ENCODE assay signal across 12 cellular contexts in the genomic region with DNA sequence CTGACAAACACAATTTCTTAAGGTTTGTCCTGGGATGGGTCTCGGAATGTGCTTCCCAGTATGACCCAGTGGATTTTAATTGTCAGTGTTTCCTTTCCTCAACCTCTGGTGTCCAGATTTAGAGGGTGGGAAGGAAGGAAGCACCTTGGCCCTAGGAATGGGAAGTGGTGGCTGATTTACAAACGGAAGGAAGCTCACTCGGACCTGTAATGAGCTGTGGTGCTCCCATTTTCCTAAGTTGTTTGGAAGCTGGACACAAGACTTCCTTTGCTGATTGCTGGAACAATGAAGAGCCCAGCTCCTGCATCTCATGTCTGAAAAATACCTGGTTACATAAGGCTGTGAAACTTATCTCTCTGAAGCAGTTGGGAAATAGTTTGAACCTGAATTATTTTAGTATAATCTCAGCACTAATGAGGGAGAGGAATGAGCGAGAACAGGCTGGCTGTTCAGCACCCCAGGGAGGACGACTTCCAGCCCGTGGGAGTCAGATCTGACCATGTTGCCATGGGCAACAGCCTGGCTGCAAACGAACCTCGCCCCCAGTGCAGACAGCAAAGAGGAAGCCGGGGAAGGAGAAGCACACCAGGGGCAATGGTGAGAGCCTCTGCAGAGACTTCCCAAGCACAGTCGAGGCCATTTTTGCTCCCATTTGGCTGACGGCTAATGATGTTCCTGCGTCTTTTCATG.
DNase-seq lines count a peak whose midpoint lies in the region; ATAC-seq and TF ChIP-seq lines count a peak whose summit lies in the region.
"Had no signal": no experiment of that assay in that cellular context is flagged by ENCODE, and none has a peak within 500 bp of the region (broad histone marks: within the 10 kb centered on the region; RNA-seq: fewer than 3 reads in every experiment).

No MANE protein-coding gene starts in this region.

- intact Hi-C loops in Right ventricle myocardium inferior (cut with DNase I) (no loop called here), cardiac septum (cut with DNase I) (no loop called here), left lung (cut with DNase I) (no loop called here), upper lobe of right lung (cut with DNase I) (no loop called here)

- DNase-seq in Right ventricle myocardium inferior (ENCODE audit: missing footprints) (no peak), cardiac septum (ENCODE audit: low spot score) (no peak), endothelial cell (ENCODE audit: low spot score) (peak; percentile 71), left lung (no peak), upper lobe of right lung (no peak), NCI-H446 (lab: John Stamatoyannopoulos, UW) (no peak), GM19240 (ENCODE audit: insufficient read length, low spot score) (no peak)
- DNase-seq: AML-193, IMR-90, NCI-H510A treated with DMSO at 0.1 percent for 48 hours had no signal

- H3K9me3 ChIP-seq in left lung (no peaks in the 10 kb centered on the region), upper lobe of right lung (no peaks in the 10 kb centered on the region)

- H3K4me1 Mint-ChIP-seq in endothelial cell (ENCODE audit: unreplicated experiment): peaks cover 62% of the 10 kb centered on the region

- H3K36me3 ChIP-seq in left lung (no peaks in the 10 kb centered on the region), upper lobe of right lung (no peaks in the 10 kb centered on the region)

- TF ChIP-seq CTCF in endothelial cell (IDR thresholded peaks at IDR 0.05; ENCODE audit: unreplicated experiment): no peak
- no peak for TF ChIP-seq CTCF in left lung (IDR thresholded peaks at IDR 0.05)
- no peak for TF ChIP-seq CTCF in upper lobe of right lung (IDR thresholded peaks at IDR 0.05)

- peak; percentile 12 for ATAC-seq in Right ventricle myocardium inferior
- peak; percentile 36 for ATAC-seq in left lung
- peak; percentile 80 for ATAC-seq in upper lobe of right lung
- no peak for ATAC-seq in GM18867 (IDR thresholded peaks at IDR 0.05; ENCODE audit: unreplicated experiment)

- H3K4me1 ChIP-seq in left lung (peaks cover 0 to 8% of the 10 kb centered on the region in 2 donors), upper lobe of right lung (peaks cover 6% of the 10 kb centered on the region)

- peak overlapping the region; percentile 47 for H3K4me3 Mint-ChIP-seq in endothelial cell (ENCODE audit: unreplicated experiment)

- H3K27ac ChIP-seq in left lung (no peak overlapping the region), upper lobe of right lung (no peak overlapping the region)

- H3K4me3 ChIP-seq in left lung (no peak overlapping the region), upper lobe of right lung (no peak overlapping the region)

- H3K27me3 Mint-ChIP-seq in endothelial cell (ENCODE audit: unreplicated experiment): peaks cover 17% of the 10 kb centered on the region

- peaks cover 26% of the 10 kb centered on the region for H3K36me3 Mint-ChIP-seq in endothelial cell (ENCODE audit: low read depth, unreplicated experiment)
- H3K36me3 Mint-ChIP-seq: brain had no signal

- peak overlapping the region; percentile 98 for H3K27ac Mint-ChIP-seq in endothelial cell (ENCODE audit: unreplicated experiment)

- H3K27me3 ChIP-seq in left lung (no peaks in the 10 kb centered on the region), upper lobe of right lung (no peaks in the 10 kb centered on the region)

- no peaks in the 10 kb centered on the region for H3K9me3 Mint-ChIP-seq in endothelial cell (ENCODE audit: unreplicated experiment)
